In genomic region chr17:17204635-17205231, GRCh38 we compare ENCODE assay signal across 8 cellular contexts. TPM values are rescaled to one million over a fixed set of nuclear protein-coding genes. Genes with fewer than 3 reads are reported as not detected.
A peak's percentile ranks its signal among the peaks of the same experiment; 100 is the strongest.
DNase-seq lines count a peak whose midpoint lies in the region; ATAC-seq, FAIRE-seq and TF ChIP-seq lines count a peak whose summit lies in the region.

No MANE protein-coding gene starts in this region.

- H3K36me3 Mint-ChIP-seq in activated T-cell treated with anti-CD3 and anti-CD28 coated beads, Interleukin-2, amount 50 U/mL, for 4 hours (ENCODE audit: insufficient read depth) = peaks cover 24% of the 10 kb centered on the region
- peaks cover 26% of the 10 kb centered on the region for H3K36me3 Mint-ChIP-seq in activated CD8-positive, alpha-beta T cell treated with anti-CD3 and anti-CD28 coated beads for 36 hours (ENCODE audit: low read depth)

- no peaks in the 10 kb centered on the region for H3K9me1 ChIP-seq in keratinocyte (ENCODE audit: control insufficient read depth, extremely low read depth, insufficient read depth, low read length)

- H3K9me3 Mint-ChIP-seq in activated T-cell treated with anti-CD3 and anti-CD28 coated beads, Interleukin-2, amount 50 U/mL, for 4 hours = no peaks in the 10 kb centered on the region
- H3K9me3 Mint-ChIP-seq in activated CD8-positive, alpha-beta T cell treated with anti-CD3 and anti-CD28 coated beads for 36 hours = no peaks in the 10 kb centered on the region

- DNase-seq in activated T-cell treated with anti-CD3 and anti-CD28 coated beads, Interleukin-2, amount 50 U/mL, for 4 hours = no peak
- DNase-seq in activated T-cell treated with anti-CD3 and anti-CD28 coated beads for 4 hours = no peak
- DNase-seq in activated CD8-positive, alpha-beta T cell treated with anti-CD3 and anti-CD28 coated beads for 36 hours = no peak
- no peak for DNase-seq in keratinocyte (ENCODE audit: low read depth, low spot score)
- DNase-seq in cortex of kidney (lab: John Stamatoyannopoulos, UW) = no peak
- no peak for DNase-seq in EL

- H3K4me3 ChIP-seq in keratinocyte (ENCODE audit: control insufficient read depth in 2 of 3, extremely low read depth in 1 of 3, insufficient read depth in 2 of 3, low read depth in 1 of 3, low read length in 3 of 3) (peak overlapping the region; percentile 49 to 69 (median 63)), thymus (ENCODE audit: low read length) (peak overlapping the region; percentile 45)

- H3K4me1 Mint-ChIP-seq in activated T-cell treated with anti-CD3 and anti-CD28 coated beads, Interleukin-2, amount 50 U/mL, for 4 hours (ENCODE audit: low read depth) = peaks cover 24% of the 10 kb centered on the region
- peaks cover 26% of the 10 kb centered on the region for H3K4me1 Mint-ChIP-seq in activated CD8-positive, alpha-beta T cell treated with anti-CD3 and anti-CD28 coated beads for 36 hours (ENCODE audit: low read depth)

- peaks cover 16% of the 10 kb centered on the region for H3K4me1 ChIP-seq in keratinocyte (ENCODE audit: control insufficient read depth, extremely low read depth, insufficient read depth, low read length)
- peaks cover 12% of the 10 kb centered on the region for H3K4me1 ChIP-seq in thymus (ENCODE audit: control insufficient read depth, insufficient read depth, low read length)

- peak overlapping the region; percentile 85 for H3K9ac ChIP-seq in keratinocyte (ENCODE audit: control insufficient read depth, extremely low read depth, insufficient read depth, low read length)

- H3K27ac ChIP-seq in keratinocyte (ENCODE audit: control insufficient read depth, insufficient read depth, low read length) = peak overlapping the region; percentile 10
- H3K27ac ChIP-seq in thymus (ENCODE audit: low read depth) = peak overlapping the region; percentile 56

- POLR2A ChIA-PET in activated CD8-positive, alpha-beta T cell treated with anti-CD3 and anti-CD28 coated beads for 36 hours (lab: Charles Lee) = interaction anchor here (0.9 to 3.2 kb wide), 5 partner anchors 8 to 40 kb away, joined by 3 to 12 read pairs (median 7); no protein-coding TSS in a partner anchor

- peak overlapping the region; percentile 94 for H3K4me3 Mint-ChIP-seq in activated T-cell treated with anti-CD3 and anti-CD28 coated beads, Interleukin-2, amount 50 U/mL, for 4 hours
- H3K4me3 Mint-ChIP-seq in activated CD8-positive, alpha-beta T cell treated with anti-CD3 and anti-CD28 coated beads for 36 hours = peak overlapping the region; percentile 93

- peak overlapping the region; percentile 49 for H2AFZ ChIP-seq in keratinocyte (ENCODE audit: control insufficient read depth, low read length)

- peak overlapping the region; percentile 96 for H3K27ac Mint-ChIP-seq in activated CD8-positive, alpha-beta T cell treated with anti-CD3 and anti-CD28 coated beads for 36 hours

- no peaks in the 10 kb centered on the region for H3K79me2 ChIP-seq in keratinocyte (ENCODE audit: control insufficient read depth, insufficient read depth, low read length)

- dilution Hi-C loops in keratinocyte (cut with MboI; ENCODE audit: extremely low pct_ligation_motif_present, low sequenced_read_pairs) = no loop called here

- no peak for FAIRE-seq in keratinocyte (lab: Jason Lieb, UNC)

- H3K27me3 ChIP-seq in keratinocyte (ENCODE audit: control insufficient read depth, extremely low read depth, insufficient read depth, low read length) = no peaks in the 10 kb centered on the region
- no peaks in the 10 kb centered on the region for H3K27me3 ChIP-seq in thymus (ENCODE audit: control insufficient read depth, insufficient read depth)

- no peaks in the 10 kb centered on the region for H4K20me1 ChIP-seq in keratinocyte (ENCODE audit: control insufficient read depth, extremely low read depth, insufficient read depth, low read length)

- peak overlapping the region; percentile 91 for H3K4me2 ChIP-seq in keratinocyte (ENCODE audit: control insufficient read depth, extremely low read depth, insufficient read depth, low read depth, low read length)

- no peaks in the 10 kb centered on the region for H3K27me3 Mint-ChIP-seq in activated T-cell treated with anti-CD3 and anti-CD28 coated beads, Interleukin-2, amount 50 U/mL, for 4 hours (ENCODE audit: low read depth)
- no peaks in the 10 kb centered on the region for H3K27me3 Mint-ChIP-seq in activated CD8-positive, alpha-beta T cell treated with anti-CD3 and anti-CD28 coated beads for 36 hours

- no peak for TF ChIP-seq CTCF in activated CD8-positive, alpha-beta T cell treated with anti-CD3 and anti-CD28 coated beads for 36 hours (IDR thresholded peaks at IDR 0.05)
- no peak for TF ChIP-seq CTCF in keratinocyte (optimal IDR thresholded peaks at IDR 0.05 in 1 of 3, IDR thresholded peaks at IDR 0.05 in 1 of 3, conservative IDR thresholded peaks at IDR 0.05 in 1 of 3; ENCODE audit: extremely low read depth in 1 of 3, insufficient read depth in 2 of 3, low read length in 3 of 3)

- H3K36me3 ChIP-seq in keratinocyte (ENCODE audit: control insufficient read depth in 2 of 2, extremely low read depth in 1 of 2, insufficient read depth in 2 of 2, low read length in 2 of 2) = peaks cover 0 to 1% of the 10 kb centered on the region in 2 experiments
- H3K36me3 ChIP-seq in thymus (ENCODE audit: control insufficient read depth, insufficient read depth) = no peaks in the 10 kb centered on the region

- H3K9me3 ChIP-seq in keratinocyte (ENCODE audit: control insufficient read depth, low read depth, low read length) (no peaks in the 10 kb centered on the region), thymus (ENCODE audit: control insufficient read depth) (peaks cover 3% of the 10 kb centered on the region)

- WGBS in thymus = 93% methylated on average over 14 of the region's 14 CpGs

- no peak for ATAC-seq in activated T-cell treated with anti-CD3 and anti-CD28 coated beads, Interleukin-2, amount 50 U/mL, for 4 hours
- ATAC-seq in activated CD8-positive, alpha-beta T cell treated with anti-CD3 and anti-CD28 coated beads for 36 hours = no peak
- no peak for ATAC-seq in GM19397 (IDR thresholded peaks at IDR 0.05; ENCODE audit: unreplicated experiment)

- CTCF ChIA-PET in activated CD8-positive, alpha-beta T cell treated with anti-CD3 and anti-CD28 coated beads for 36 hours (lab: Charles Lee) = interaction anchor here (1.4 kb wide), 1 partner anchor 8 kb away, joined by 4 read pairs; no protein-coding TSS in a partner anchor

- intact Hi-C loops in activated CD8-positive, alpha-beta T cell treated with anti-CD3 and anti-CD28 coated beads for 36 hours (cut with micrococcal nuclease) = no loop called here

RNA-seq across cellular contexts. Expression of gene PLD6, which starts 1.4 kb away (rescaled TPM):
- total RNA-seq in activated T-cell treated with anti-CD3 and anti-CD28 coated beads, Interleukin-2, amount 50 U/mL, for 4 hours = 10 to 100 TPM; 27.4 to 38.3 (median 32.7) TPM
- 1 to 10 TPM; 6.1 to 6.2 TPM for total RNA-seq in activated CD8-positive, alpha-beta T cell treated with anti-CD3 and anti-CD28 coated beads for 36 hours
- polyA plus RNA-seq in keratinocyte (0.99 to 1.6 TPM (median 1.2 TPM) in 3 replicates), thymus (3.8 TPM)
- polyA plus RNA-seq in keratinocyte (2011; ENCODE audit: low read depth) = 0.27 TPM
- 0.98 and 1.1 TPM in 2 replicates for polyA plus RNA-seq in keratinocyte (2011; cell fraction: cytosol; rRNA removed)
- polyA plus RNA-seq in keratinocyte (2011; cell fraction: nucleus; rRNA removed) = 1.5 and 1.7 TPM in 2 replicates
- polyA plus RNA-seq in keratinocyte (2012; ENCODE audit: low replicate concordance) = 1.2 and 2.7 TPM in 2 replicates
- 0.59 to 1.6 TPM (median 0.82 TPM) in 3 replicates for polyA minus RNA-seq in keratinocyte
- 0.77 TPM for polyA minus RNA-seq in keratinocyte (2011; cell fraction: cytosol; rRNA and poly(A)+ RNA removed)
- 0.70 and 0.74 TPM in 2 replicates for polyA minus RNA-seq in keratinocyte (2011; cell fraction: nucleus; rRNA and poly(A)+ RNA removed)

RNA-seq across cellular contexts. Expression of gene FLCN, which starts 32.2 kb away (rescaled TPM):
- 10 to 100 TPM; 15.6 to 27.0 (median 25.6) TPM for total RNA-seq in activated T-cell treated with anti-CD3 and anti-CD28 coated beads, Interleukin-2, amount 50 U/mL, for 4 hours
- 10 to 100 TPM; 15.4 to 17.2 TPM for total RNA-seq in activated CD8-positive, alpha-beta T cell treated with anti-CD3 and anti-CD28 coated beads for 36 hours
- polyA plus RNA-seq in keratinocyte = 12.3 to 19.6 TPM (median 12.5 TPM) in 3 replicates
- polyA plus RNA-seq in keratinocyte (2011; ENCODE audit: low read depth) = 21.6 TPM
- polyA plus RNA-seq in keratinocyte (2011; cell fraction: cytosol; rRNA removed) = 7.5 and 8.1 TPM in 2 replicates
- 38.6 and 40.9 TPM in 2 replicates for polyA plus RNA-seq in keratinocyte (2011; cell fraction: nucleus; rRNA removed)
- 18.7 and 31.7 TPM in 2 replicates for polyA plus RNA-seq in keratinocyte (2012; ENCODE audit: low replicate concordance)
- polyA minus RNA-seq in keratinocyte = 28.9 to 44.4 TPM (median 40.8 TPM) in 3 replicates
- polyA minus RNA-seq in keratinocyte (2011; cell fraction: cytosol; rRNA and poly(A)+ RNA removed) = 26.7 TPM
- polyA minus RNA-seq in keratinocyte (2011; cell fraction: nucleus; rRNA and poly(A)+ RNA removed) = 36.8 and 46.0 TPM in 2 replicates
- 14.4 TPM for polyA plus RNA-seq in thymus
